ENCODE assay signal across 27 cellular contexts in the genomic region with DNA sequence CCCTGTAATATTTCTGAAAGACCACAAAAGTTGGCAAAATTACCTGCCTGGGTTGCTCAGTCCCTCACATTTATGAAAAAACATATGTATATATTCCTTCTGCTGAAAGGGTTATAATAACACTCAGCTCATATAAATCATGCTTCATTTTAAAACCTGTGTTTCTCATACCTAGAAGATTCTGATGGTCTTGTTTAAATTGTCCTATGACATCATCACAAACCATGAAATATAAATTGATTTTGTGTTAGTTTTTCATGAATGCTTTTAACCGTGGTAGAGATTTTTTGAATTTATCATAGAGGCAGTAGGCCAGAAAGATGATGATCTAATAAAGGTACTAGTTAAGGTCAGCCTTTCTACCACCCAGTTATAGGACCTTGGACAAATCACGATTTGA.
"Had no signal": no experiment of that assay in that cellular context is flagged by ENCODE, and none has a peak within 500 bp of the region (broad histone marks: within the 10 kb centered on the region; RNA-seq: fewer than 3 reads in every experiment).

No MANE protein-coding gene starts in this region.

- H3K27me3 ChIP-seq: colonic mucosa, dorsolateral prefrontal cortex, esophagus muscularis mucosa, esophagus squamous epithelium, foreskin keratinocyte, gastrocnemius medialis, gastroesophageal sphincter, heart left ventricle, heart right ventricle, hepatocyte had no signal

- ATAC-seq: effector memory CD8-positive, alpha-beta T cell; esophagus mucosa; foreskin keratinocyte; gastrocnemius medialis; gastroesophageal sphincter; heart left ventricle; heart right ventricle had no signal

- H3K4me1 Mint-ChIP-seq: endodermal cell had no signal

- H3K27ac Mint-ChIP-seq: dendritic cell treated with granulocyte-macrophage colony-stimulating factor and Interleukin-4, amounts not matched to agents 40 ng/mL and 50 ng/mL, for 4 days; effector memory CD8-positive, alpha-beta T cell; endodermal cell had no signal

- H2AFZ ChIP-seq: hepatocyte had no signal

- H3K9me3 Mint-ChIP-seq: effector memory CD8-positive, alpha-beta T cell had no signal

- H3K27me3 Mint-ChIP-seq: dendritic cell treated with granulocyte-macrophage colony-stimulating factor and Interleukin-4, amounts not matched to agents 40 ng/mL and 50 ng/mL, for 4 days; effector memory CD8-positive, alpha-beta T cell had no signal

- H3K4me3 ChIP-seq: colonic mucosa, coronary artery, dorsolateral prefrontal cortex, esophagus muscularis mucosa, esophagus squamous epithelium, gastrocnemius medialis, gastroesophageal sphincter, heart left ventricle, heart right ventricle, hepatocyte had no signal

- H3K4me1 ChIP-seq: colonic mucosa, esophagus muscularis mucosa, esophagus squamous epithelium, foreskin keratinocyte, gastrocnemius medialis, gastroesophageal sphincter, heart left ventricle, heart right ventricle had no signal

- H3K36me3 ChIP-seq: colonic mucosa, gastrocnemius medialis had no signal

- H3K4me2 ChIP-seq: hepatocyte had no signal

- H3K9me3 ChIP-seq: colonic mucosa, esophagus muscularis mucosa, esophagus squamous epithelium, gastrocnemius medialis, gastroesophageal sphincter, heart left ventricle, heart right ventricle had no signal

- H3K27ac ChIP-seq: colonic mucosa, coronary artery, dorsolateral prefrontal cortex, epithelial cell of prostate, esophagus muscularis mucosa, esophagus squamous epithelium, foreskin keratinocyte, gastrocnemius medialis, gastroesophageal sphincter, heart left ventricle, heart right ventricle, hepatocyte had no signal

- H3K79me2 ChIP-seq: hepatocyte had no signal

- FAIRE-seq: frontal cortex had no signal

- DNase-seq: colonic mucosa; cortex of kidney; dermis blood vessel endothelial cell; dorsolateral prefrontal cortex; effector CD4-positive, alpha-beta T cell; effector CD8-positive, alpha-beta T cell; effector memory CD4-positive, alpha-beta T cell; effector memory CD8-positive, alpha-beta T cell; endodermal cell; erythroblast; esophagus squamous epithelium; foreskin fibroblast; foreskin keratinocyte; foreskin melanocyte; gastrocnemius medialis; glutamatergic neuron; head of caudate nucleus; heart left ventricle; heart right ventricle had no signal

- H3K4me3 Mint-ChIP-seq: dendritic cell treated with granulocyte-macrophage colony-stimulating factor and Interleukin-4, amounts not matched to agents 40 ng/mL and 50 ng/mL, for 4 days; effector memory CD8-positive, alpha-beta T cell; endodermal cell had no signal
